In genomic region chr2:96198937-96199336, GRCh38 we compare ENCODE assay signal across 20 cellular contexts.
"Had no signal": no experiment of that assay in that cellular context is flagged by ENCODE, and none has a peak within 500 bp of the region (broad histone marks: within the 10 kb centered on the region; RNA-seq: fewer than 3 reads in every experiment).

No MANE protein-coding gene starts in this region.

- H3K4me3 Mint-ChIP-seq: activated naive CD4-positive, alpha-beta T cell treated with anti-CD3 and anti-CD28 coated beads for 36 hours; nephron progenitor cell; T-helper 17 cell had no signal

- H3K27me3 ChIP-seq: esophagus squamous epithelium, right lobe of liver, uterus had no signal

- DNase-seq: activated CD4-positive, alpha-beta T cell treated with anti-CD3 and anti-CD28 coated beads for 4 hours; activated CD8-positive, alpha-beta memory T cell treated with anti-CD3 and anti-CD28 coated beads, Interleukin-2, amount 50 U/mL, for 48 hours; activated naive CD4-positive, alpha-beta T cell treated with anti-CD3 and anti-CD28 coated beads for 36 hours; central memory CD4-positive, alpha-beta T cell; effector CD4-positive, alpha-beta T cell; esophagus squamous epithelium; glutamatergic neuron; hypothalamus; left ventricle myocardium superior; mesenchymal stem cell; nephron progenitor cell; occipital lobe; right lobe of liver; T-helper 17 cell; uterus; WERI-Rb-1 had no signal

- H3K9me3 ChIP-seq: esophagus squamous epithelium, prostate gland, right lobe of liver, uterus had no signal

- H3K27me3 Mint-ChIP-seq: activated T-helper 17 cell treated with anti-CD3 and anti-CD28 coated beads, Interleukin-2, amount 50 U/mL, for 72 hours; T-helper 17 cell had no signal

- H3K27ac Mint-ChIP-seq: activated T-helper 17 cell treated with anti-CD3 and anti-CD28 coated beads, Interleukin-2, amount 50 U/mL, for 72 hours; nephron progenitor cell; T-helper 17 cell had no signal

- H3K36me3 ChIP-seq: prostate gland, uterus had no signal

- H3K27ac ChIP-seq: coronary artery, esophagus squamous epithelium, prostate gland, right lobe of liver, uterus, WERI-Rb-1 had no signal

- H3K4me3 ChIP-seq: coronary artery, esophagus squamous epithelium, prostate gland, right lobe of liver, smooth muscle cell, uterus had no signal

- H3K4me1 ChIP-seq: prostate gland had no signal

- H3K9me3 Mint-ChIP-seq: activated naive CD4-positive, alpha-beta T cell treated with anti-CD3 and anti-CD28 coated beads for 36 hours; activated T-helper 17 cell treated with anti-CD3 and anti-CD28 coated beads, Interleukin-2, amount 50 U/mL, for 72 hours had no signal

- ATAC-seq: activated T-helper 17 cell treated with anti-CD3 and anti-CD28 coated beads, Interleukin-2, amount 50 U/mL, for 72 hours; left ventricle myocardium superior; T-helper 17 cell had no signal

- H3K4me2 ChIP-seq: smooth muscle cell had no signal
